1 cellular context compared by ENCODE assay signal in the genomic region with DNA sequence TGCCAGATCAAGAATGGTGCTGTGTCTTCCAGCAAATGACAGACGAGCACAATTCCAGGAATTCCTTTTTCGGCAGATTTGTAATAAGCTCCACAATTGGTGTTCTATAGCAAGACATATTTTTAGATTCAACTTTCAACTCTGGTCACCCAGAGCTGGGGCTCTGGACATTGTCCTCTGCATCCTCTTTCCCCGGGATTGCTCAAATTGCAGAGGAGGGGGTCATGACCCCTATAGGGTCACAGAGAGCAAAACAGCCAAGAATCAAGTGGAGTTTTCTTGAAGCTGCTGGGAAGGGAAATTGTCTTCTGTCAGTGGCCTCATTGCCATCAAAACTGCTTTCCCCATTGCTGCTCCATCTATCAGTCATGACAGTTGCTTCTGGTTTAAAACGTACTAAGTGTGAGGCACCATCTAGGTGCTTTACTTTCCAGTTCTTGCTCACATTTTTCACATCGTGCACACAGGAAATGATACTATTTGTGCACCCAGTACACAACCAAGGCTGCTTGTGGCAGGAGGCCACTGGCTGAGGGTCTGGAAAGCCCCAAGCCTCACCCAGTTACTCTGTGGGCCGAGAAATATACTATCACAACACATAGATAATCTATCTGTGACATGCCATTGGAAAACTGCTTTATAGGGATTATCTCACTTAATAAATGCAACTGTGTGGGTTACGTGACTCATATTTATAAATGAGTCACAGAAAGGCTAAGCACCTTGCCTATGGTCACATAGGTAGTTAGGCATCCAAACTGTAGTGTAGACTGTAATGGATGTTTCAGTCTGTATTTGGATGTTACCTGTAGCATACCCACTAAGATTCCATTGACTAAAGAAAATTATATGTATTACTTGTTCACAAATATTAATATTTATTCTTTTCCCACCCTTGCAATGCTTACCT.
TF ChIP-seq lines count a peak whose summit lies in the region.

No MANE protein-coding gene starts in this region.

TF ChIP-seq in GM12878, 131 proteins besides CTCF, POLR2A, EP300 and RAD21 (continued from another document):
- TF ChIP-seq STAT3 (IDR thresholded peaks at IDR 0.05; ENCODE audit: low read depth, low read length): no peak
- no peak for TF ChIP-seq PML (IDR thresholded peaks at IDR 0.05; ENCODE audit: low read length)
- TF ChIP-seq ZBTB11 (CRISPR knock-in tag; IDR thresholded peaks at IDR 0.05): no peak
- no peak for TF ChIP-seq RCOR1 (conservative IDR thresholded peaks at IDR 0.05; ENCODE audit: low read depth, low read length)
- TF ChIP-seq JUNB (IDR thresholded peaks at IDR 0.05): peak; percentile 52
- TF ChIP-seq NR2F1 (conservative IDR thresholded peaks at IDR 0.05): peak; percentile 49; the same call in 1 of the 2 replicates
- TF ChIP-seq USF1 (IDR thresholded peaks at IDR 0.05; ENCODE audit: borderline replicate concordance, extremely low read length, insufficient read depth, low read depth, low read length): no peak
- no peak for TF ChIP-seq PAX8 (IDR thresholded peaks at IDR 0.05)
- 0 out of 2 replicates have a peak, but pooled peaks have one; percentile 29 for TF ChIP-seq IKZF1 (conservative IDR thresholded peaks at IDR 0.05)
- TF ChIP-seq RBBP5 (conservative IDR thresholded peaks at IDR 0.05): no peak
- peak; percentile 29 for TF ChIP-seq MEF2B (IDR thresholded peaks at IDR 0.05; ENCODE audit: partially characterized antibody, poor library complexity, severe bottlenecking)
- TF ChIP-seq NR2C1 (IDR thresholded peaks at IDR 0.05): no peak
- TF ChIP-seq, protein P1, sequence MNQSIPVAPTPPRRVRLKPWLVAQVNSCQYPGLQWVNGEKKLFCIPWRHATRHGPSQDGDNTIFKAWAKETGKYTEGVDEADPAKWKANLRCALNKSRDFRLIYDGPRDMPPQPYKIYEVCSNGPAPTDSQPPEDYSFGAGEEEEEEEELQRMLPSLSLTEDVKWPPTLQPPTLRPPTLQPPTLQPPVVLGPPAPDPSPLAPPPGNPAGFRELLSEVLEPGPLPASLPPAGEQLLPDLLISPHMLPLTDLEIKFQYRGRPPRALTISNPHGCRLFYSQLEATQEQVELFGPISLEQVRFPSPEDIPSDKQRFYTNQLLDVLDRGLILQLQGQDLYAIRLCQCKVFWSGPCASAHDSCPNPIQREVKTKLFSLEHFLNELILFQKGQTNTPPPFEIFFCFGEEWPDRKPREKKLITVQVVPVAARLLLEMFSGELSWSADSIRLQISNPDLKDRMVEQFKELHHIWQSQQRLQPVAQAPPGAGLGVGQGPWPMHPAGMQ (IDR thresholded peaks at IDR 0.05; ENCODE audit: borderline replicate concordance): no peak
- peak in 1 of 2 experiments; percentile 24; a peak in 1 of 4 replicates for TF ChIP-seq BHLHE40 (IDR thresholded peaks at IDR 0.05; ENCODE audit: borderline replicate concordance in 1 of 2, low read depth in 2 of 2, low read length in 1 of 2)
- TF ChIP-seq FOXM1 (IDR thresholded peaks at IDR 0.05; ENCODE audit: low read depth, low read length): no peak
- TF ChIP-seq STAT1 (conservative IDR thresholded peaks at IDR 0.05): no peak
- TF ChIP-seq TAF1 (IDR thresholded peaks at IDR 0.05; ENCODE audit: borderline replicate concordance, low read depth, low read length): no peak
- TF ChIP-seq, protein P2, sequence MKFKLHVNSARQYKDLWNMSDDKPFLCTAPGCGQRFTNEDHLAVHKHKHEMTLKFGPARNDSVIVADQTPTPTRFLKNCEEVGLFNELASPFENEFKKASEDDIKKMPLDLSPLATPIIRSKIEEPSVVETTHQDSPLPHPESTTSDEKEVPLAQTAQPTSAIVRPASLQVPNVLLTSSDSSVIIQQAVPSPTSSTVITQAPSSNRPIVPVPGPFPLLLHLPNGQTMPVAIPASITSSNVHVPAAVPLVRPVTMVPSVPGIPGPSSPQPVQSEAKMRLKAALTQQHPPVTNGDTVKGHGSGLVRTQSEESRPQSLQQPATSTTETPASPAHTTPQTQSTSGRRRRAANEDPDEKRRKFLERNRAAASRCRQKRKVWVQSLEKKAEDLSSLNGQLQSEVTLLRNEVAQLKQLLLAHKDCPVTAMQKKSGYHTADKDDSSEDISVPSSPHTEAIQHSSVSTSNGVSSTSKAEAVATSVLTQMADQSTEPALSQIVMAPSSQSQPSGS (IDR thresholded peaks at IDR 0.05; ENCODE audit: low read length): no peak
- TF ChIP-seq TARDBP (IDR thresholded peaks at IDR 0.05; ENCODE audit: borderline replicate concordance): no peak
- peak; percentile 32 for TF ChIP-seq RUNX3 (IDR thresholded peaks at IDR 0.05; ENCODE audit: low read length)
- TF ChIP-seq, protein P3, sequence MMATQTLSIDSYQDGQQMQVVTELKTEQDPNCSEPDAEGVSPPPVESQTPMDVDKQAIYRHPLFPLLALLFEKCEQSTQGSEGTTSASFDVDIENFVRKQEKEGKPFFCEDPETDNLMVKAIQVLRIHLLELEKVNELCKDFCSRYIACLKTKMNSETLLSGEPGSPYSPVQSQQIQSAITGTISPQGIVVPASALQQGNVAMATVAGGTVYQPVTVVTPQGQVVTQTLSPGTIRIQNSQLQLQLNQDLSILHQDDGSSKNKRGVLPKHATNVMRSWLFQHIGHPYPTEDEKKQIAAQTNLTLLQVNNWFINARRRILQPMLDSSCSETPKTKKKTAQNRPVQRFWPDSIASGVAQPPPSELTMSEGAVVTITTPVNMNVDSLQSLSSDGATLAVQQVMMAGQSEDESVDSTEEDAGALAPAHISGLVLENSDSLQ (IDR thresholded peaks at IDR 0.05): peak; percentile 48
- peak; percentile 20; the same call in 1 of the 2 replicates for TF ChIP-seq IRF4 (IDR thresholded peaks at IDR 0.05; ENCODE audit: low read depth, low read length)
- no peak for TF ChIP-seq WRNIP1 (IDR thresholded peaks at IDR 0.05; ENCODE audit: borderline replicate concordance, low read depth, low read length)
